ENCODE assay signal across 15 cellular contexts in the genomic region with DNA sequence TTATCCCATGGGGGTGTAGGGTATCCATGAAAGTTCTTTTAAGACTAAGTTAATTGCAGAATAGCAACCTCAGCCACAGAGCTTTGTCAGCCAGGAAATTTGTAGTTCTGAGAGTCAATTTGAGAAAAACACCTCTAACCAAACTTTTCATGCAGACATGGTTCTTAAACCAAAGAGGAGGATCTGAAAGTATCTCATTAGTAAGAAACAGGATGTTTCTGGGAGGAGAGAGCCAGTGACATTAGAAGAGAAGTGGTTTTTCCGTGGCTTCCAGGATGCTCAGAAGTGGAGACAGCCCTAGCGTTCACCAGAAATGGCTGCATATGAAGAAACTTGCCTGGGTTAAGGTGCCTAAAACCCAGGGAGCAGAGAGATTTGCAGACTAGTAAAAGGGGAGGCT. TPM values are rescaled to one million over a fixed set of nuclear protein-coding genes. Genes with fewer than 3 reads are reported as not detected.
DNase-seq lines count a peak whose midpoint lies in the region; ATAC-seq, FAIRE-seq and TF ChIP-seq lines count a peak whose summit lies in the region.
"Had no signal": no experiment of that assay in that cellular context is flagged by ENCODE, and none has a peak within 500 bp of the region (broad histone marks: within the 10 kb centered on the region; RNA-seq: fewer than 3 reads in every experiment).

No MANE protein-coding gene starts in this region.

- H3K27ac ChIP-seq in thyroid gland (no peak overlapping the region), smooth muscle cell (ENCODE audit: low read depth) (no peak overlapping the region)
- H3K27ac ChIP-seq: right atrium auricular region had no signal

- H3K27me3 ChIP-seq in thyroid gland: no peaks in the 10 kb centered on the region
- peaks cover 53% of the 10 kb centered on the region for H3K27me3 ChIP-seq in smooth muscle cell (ENCODE audit: low read depth)
- H3K27me3 ChIP-seq: right atrium auricular region had no signal

- H3K9me3 Mint-ChIP-seq in activated naive CD4-positive, alpha-beta T cell treated with anti-CD3 and anti-CD28 coated beads, Interleukin-2, amount 50 U/mL, for 24 hours: no peaks in the 10 kb centered on the region

- peak overlapping the region; percentile 37 for H3K4me3 Mint-ChIP-seq in activated naive CD4-positive, alpha-beta T cell treated with anti-CD3 and anti-CD28 coated beads, Interleukin-2, amount 50 U/mL, for 24 hours

- TF ChIP-seq POLR2A in GM12891 (IDR thresholded peaks at IDR 0.05; ENCODE audit: low read depth, low read length) (no peak), thyroid gland (IDR thresholded peaks at IDR 0.05) (no peak)

- intact Hi-C loops in thyroid gland (cut with DNase I): no loop called here

- no peak for FAIRE-seq in GM12891 (lab: Jason Lieb, UNC)
- FAIRE-seq: astrocyte, H54, TTC549 had no signal

- DNase-seq in GM12891 (ENCODE audit: insufficient read length, low spot score): no peak
- no peak for DNase-seq in thyroid gland
- no peak for DNase-seq in DMS53 (lab: John Stamatoyannopoulos, UW)
- no peak for DNase-seq in smooth muscle cell (lab: John Stamatoyannopoulos, UW; ENCODE audit: unreplicated experiment)
- DNase-seq: erythroblast, left colon, NCI-H748 treated with DMSO at 0.1 percent for 48 hours had no signal

- no peaks in the 10 kb centered on the region for H4K20me1 ChIP-seq in smooth muscle cell (ENCODE audit: low read depth)

- H3K4me3 ChIP-seq in thyroid gland (replicated peaks in 1 of 3) (no peak overlapping the region), smooth muscle cell (no peak overlapping the region)
- H3K4me3 ChIP-seq: right atrium auricular region had no signal

- H3K27ac Mint-ChIP-seq in activated naive CD4-positive, alpha-beta T cell treated with anti-CD3 and anti-CD28 coated beads, Interleukin-2, amount 50 U/mL, for 24 hours: peak overlapping the region; percentile 3

- no peaks in the 10 kb centered on the region for H3K36me3 Mint-ChIP-seq in activated naive CD4-positive, alpha-beta T cell treated with anti-CD3 and anti-CD28 coated beads, Interleukin-2, amount 50 U/mL, for 24 hours

- H3K4me1 ChIP-seq in thyroid gland (peaks cover 5 to 11% of the 10 kb centered on the region in 2 donors), smooth muscle cell (ENCODE audit: low read depth) (peaks cover 4% of the 10 kb centered on the region)

- whole genome bisulfite sequencing in thyroid gland, 2 donors: 52 to 60% methylated on average over 2 of the region's 2 CpGs
- 91% methylated on average over 2 of the region's 2 CpGs for WGBS in smooth muscle cell (ENCODE audit: low lambda C conversion rate)

- H3K79me2 ChIP-seq in smooth muscle cell (ENCODE audit: low read depth): no peaks in the 10 kb centered on the region

- peaks cover 13% of the 10 kb centered on the region for H3K27me3 Mint-ChIP-seq in activated naive CD4-positive, alpha-beta T cell treated with anti-CD3 and anti-CD28 coated beads, Interleukin-2, amount 50 U/mL, for 24 hours

- no peaks in the 10 kb centered on the region for H3F3A ChIP-seq in smooth muscle cell (ENCODE audit: low read depth)

- ATAC-seq in GM19452 (IDR thresholded peaks at IDR 0.05; ENCODE audit: unreplicated experiment) (peak; percentile 40), HG03460 (IDR thresholded peaks at IDR 0.05; ENCODE audit: unreplicated experiment) (peak; percentile 53), HG02571 (IDR thresholded peaks at IDR 0.05; ENCODE audit: unreplicated experiment) (no peak)
- ATAC-seq: left colon had no signal

- TF ChIP-seq CTCF in thyroid gland (IDR thresholded peaks at IDR 0.05) (no peak), smooth muscle cell (IDR thresholded peaks at IDR 0.05; ENCODE audit: borderline replicate concordance, insufficient read depth, poor library complexity, severe bottlenecking) (no peak)

- no peaks in the 10 kb centered on the region for H3K36me3 ChIP-seq in thyroid gland
- H3K36me3 ChIP-seq in smooth muscle cell (ENCODE audit: low read depth): no peaks in the 10 kb centered on the region
- H3K36me3 ChIP-seq: right atrium auricular region had no signal

- H3K9me3 ChIP-seq in thyroid gland (no peaks in the 10 kb centered on the region), smooth muscle cell (replicated peaks; ENCODE audit: low read depth) (no peaks in the 10 kb centered on the region)
- H3K9me3 ChIP-seq: right atrium auricular region had no signal

- H3K4me2 ChIP-seq in smooth muscle cell: no peak overlapping the region

- no peak overlapping the region for H3K9ac ChIP-seq in smooth muscle cell (ENCODE audit: low read depth)

- peaks cover 32% of the 10 kb centered on the region for H3K4me1 Mint-ChIP-seq in activated naive CD4-positive, alpha-beta T cell treated with anti-CD3 and anti-CD28 coated beads, Interleukin-2, amount 50 U/mL, for 24 hours

- H2AFZ ChIP-seq in smooth muscle cell (ENCODE audit: low read depth): no peak overlapping the region

TF ChIP-seq in GM12891, 5 proteins besides CTCF, POLR2A, EP300 and RAD21:
- no peak for TF ChIP-seq PAX5 (IDR thresholded peaks at IDR 0.05; ENCODE audit: insufficient read depth, low read length, severe bottlenecking)
- TF ChIP-seq SPI1 (IDR thresholded peaks at IDR 0.05; ENCODE audit: low read depth, low read length): peak; percentile 67
- no peak for TF ChIP-seq TAF1 (IDR thresholded peaks at IDR 0.05; ENCODE audit: low read depth, low read length)
- TF ChIP-seq POLR2AphosphoS5 (IDR thresholded peaks at IDR 0.05; ENCODE audit: low read depth, low read length): no peak

RNA-seq across cellular contexts. Expression of gene GNAO1, which starts 7.9 kb away (rescaled TPM):
- 0.04 TPM for polyA plus RNA-seq in GM12891 (2012; ENCODE audit: low read depth, missing spikeins)
- total RNA-seq in thyroid gland (1 to 10 TPM; 1.4 to 4.4 (median 2.5) TPM), smooth muscle cell (3.7 and 4.8 TPM in 2 replicates)
- 1.7 and 2.3 TPM in 2 replicates for polyA plus RNA-seq in smooth muscle cell
